Comparison of ENCODE assay signal across 8 cellular contexts in genomic region chr5:73447234-73448071, GRCh38. TPM values are rescaled to one million over a fixed set of nuclear protein-coding genes. Genes with fewer than 3 reads are reported as not detected.
DNase-seq lines count a peak whose midpoint lies in the region; ATAC-seq and TF ChIP-seq lines count a peak whose summit lies in the region.

No MANE protein-coding gene starts in this region.

- peak overlapping the region; percentile 76 for H3K27ac ChIP-seq in Panc1 (ENCODE audit: low read length)
- H3K27ac ChIP-seq in iPS-20b (ENCODE audit: low read length), result no peak overlapping the region

- no peak for TF ChIP-seq CTCF in Caco-2 (IDR thresholded peaks at IDR 0.05; ENCODE audit: insufficient read depth in 1 of 2, low read depth in 1 of 2, low read length in 1 of 2, severe bottlenecking in 1 of 2, unreplicated experiment in 1 of 2)
- TF ChIP-seq CTCF in Panc1 (IDR thresholded peaks at IDR 0.05), result peak; percentile 21

- peak; percentile 55 to 58 for DNase-seq in Caco-2
- peak; percentile 32 to 58 for DNase-seq in HAP-1 (ENCODE audit: low spot score in 2 of 2)
- no peak for DNase-seq in Panc1 (ENCODE audit: low read depth, low spot score)
- peak; percentile 61 for DNase-seq in amniotic epithelial cell (ENCODE audit: low read depth)
- DNase-seq in stimulated activated CD4-positive, alpha-beta T cell treated with anti-CD3 and anti-CD28 coated beads, TNF-alpha, amount 100 ng/mL, for 4 hours (ENCODE audit: low read depth in 3 of 3), result peak in 2 of 3 experiments; percentile 22 to 24
- DNase-seq in OCI-M2 (lab: John Stamatoyannopoulos, UW; ENCODE audit: unreplicated experiment), result no peak
- no peak for DNase-seq in cerebellar nuclear complex (lab: John Stamatoyannopoulos, UW)

- H3K4me1 ChIP-seq in Caco-2 (peaks cover 11% of the 10 kb centered on the region), HAP-1 (peaks cover 19% of the 10 kb centered on the region), Panc1 (ENCODE audit: control insufficient read depth, insufficient read depth, low read length) (peaks cover 42% of the 10 kb centered on the region), iPS-20b (ENCODE audit: insufficient read depth, low read length) (peaks cover 10% of the 10 kb centered on the region; the same call in 1 of the 2 replicates)

- in situ Hi-C loops in HAP-1 (cut with MboI; ENCODE audit: low sequenced_read_pairs) (loop anchor here (10.0 kb wide), 1 partner anchor 233 kb away; no protein-coding TSS in a partner anchor), Panc1 (cut with HindIII; ENCODE audit: low pct_unique_long_range_greater_than_20kb, low sequenced_read_pairs) (no loop called here)

- BruUV-seq in Caco-2 (replicated peaks; lab: Mats Ljungman, UMichigan), result no TSS peak
- BruUV-seq in Panc1 (replicated peaks; lab: Mats Ljungman, UMichigan), result no TSS peak

- peaks cover 21% of the 10 kb centered on the region for H3K27me3 Mint-ChIP-seq in Caco-2 (ENCODE audit: insufficient read depth, unreplicated experiment)

- CTCF ChIA-PET in Caco-2 (lab: Charles Lee) (interaction anchor here (0.6 to 2.2 kb wide), 3 partner anchors 54 to 231 kb away, joined by 4 to 15 read pairs (median 6); no protein-coding TSS in a partner anchor), Panc1 (lab: Charles Lee) (no interaction called here)

- intact Hi-C loops in Caco-2 (cut with micrococcal nuclease; ENCODE audit: unreplicated experiment), result loop anchor here (5.0 kb wide), 1 partner anchor 245 kb away; no protein-coding TSS in a partner anchor
- intact Hi-C loops in Panc1 (cut with micrococcal nuclease; ENCODE audit: unreplicated experiment), result no loop called here

- peak overlapping the region; percentile 81 for H3K4me3 Mint-ChIP-seq in Caco-2 (ENCODE audit: unreplicated experiment)

- no peaks in the 10 kb centered on the region for H3K4me1 Mint-ChIP-seq in Caco-2 (ENCODE audit: low read depth, unreplicated experiment)

- H3K36me3 ChIP-seq in Caco-2 (ENCODE audit: control insufficient read depth, insufficient read depth, low read length) (no peaks in the 10 kb centered on the region), HAP-1 (replicated peaks) (no peaks in the 10 kb centered on the region), Panc1 (ENCODE audit: control insufficient read depth, insufficient read depth, low read length) (peaks cover 8% of the 10 kb centered on the region; the same call in 1 of the 2 replicates), iPS-20b (ENCODE audit: insufficient read depth, low read depth, low read length) (no peaks in the 10 kb centered on the region)

- peak overlapping the region; percentile 68 for H3K4me3 ChIP-seq in Caco-2 (ENCODE audit: low read depth, low read length)
- peak overlapping the region; percentile 71 for H3K4me3 ChIP-seq in HAP-1
- peak overlapping the region; percentile 61 to 83 for H3K4me3 ChIP-seq in Panc1 (ENCODE audit: low read depth in 2 of 2, low read length in 2 of 2)
- H3K4me3 ChIP-seq in iPS-20b (ENCODE audit: low read length), result peak overlapping the region; percentile 44; the same call in 1 of the 2 replicates

- peaks cover 6% of the 10 kb centered on the region for H3K27me3 ChIP-seq in Caco-2 (replicated peaks; ENCODE audit: control insufficient read depth, insufficient read depth, low read length)
- H3K27me3 ChIP-seq in HAP-1 (ENCODE audit: low read depth), result no peaks in the 10 kb centered on the region
- H3K27me3 ChIP-seq in Panc1 (ENCODE audit: control insufficient read depth, insufficient read depth, low read length), result no peaks in the 10 kb centered on the region
- peaks cover 95% of the 10 kb centered on the region for H3K27me3 ChIP-seq in iPS-20b (ENCODE audit: insufficient read depth, low read length)

- H3K9me3 Mint-ChIP-seq in Caco-2 (ENCODE audit: unreplicated experiment), result no peaks in the 10 kb centered on the region

- no peak overlapping the region for H3K27ac Mint-ChIP-seq in Caco-2 (ENCODE audit: unreplicated experiment)

- H3K36me3 Mint-ChIP-seq in Caco-2 (ENCODE audit: insufficient read depth, unreplicated experiment), result no peaks in the 10 kb centered on the region

- no peak overlapping the region for H3K9ac ChIP-seq in iPS-20b (ENCODE audit: low read depth, low read length)

- POLR2A ChIA-PET in Caco-2 (lab: Charles Lee), result no interaction called here
- POLR2A ChIA-PET in Panc1 (lab: Charles Lee), result interaction anchor here (0.6 to 0.7 kb wide), 3 partner anchors 10 to 233 kb away, joined by 3 to 5 read pairs (median 4); no protein-coding TSS in a partner anchor

- ATAC-seq in Panc1, result peak; percentile 20

- H3K9me3 ChIP-seq in Caco-2, result no peaks in the 10 kb centered on the region
- H3K9me3 ChIP-seq in HAP-1, result peaks cover 2% of the 10 kb centered on the region; the same call in 1 of the 2 replicates
- H3K9me3 ChIP-seq in Panc1 (ENCODE audit: control insufficient read depth, insufficient read depth, low read depth, low read length), result no peaks in the 10 kb centered on the region
- no peaks in the 10 kb centered on the region; the same call in 1 of the 2 replicates for H3K9me3 ChIP-seq in iPS-20b (ENCODE audit: insufficient read depth, low read depth, low read length)

RNA-seq across cellular contexts. Expression of gene FOXD1, which starts 1.1 kb away (rescaled TPM):
- 2.8 and 3.1 TPM in 2 replicates for total RNA-seq in Caco-2 (2022)
- total RNA-seq in Panc1 (2021; ENCODE audit: unreplicated experiment), result 63.3 TPM
- polyA plus RNA-seq in Panc1 (2012; ENCODE audit: insufficient read length), result 53.3 TPM

RNA-seq across cellular contexts. Expression of gene BTF3, which starts 50.8 kb away (rescaled TPM):
- 653 and 704 TPM in 2 replicates for total RNA-seq in Caco-2 (2022)
- total RNA-seq in Panc1 (2021; ENCODE audit: unreplicated experiment), result 647 TPM
- polyA plus RNA-seq in Panc1 (2012; ENCODE audit: insufficient read length), result 644 TPM

Comparison
In these comparisons a context has a peak if more than half of its experiments do, and no peak if none do; other contexts are left out.
1. DNase-seq: peak in Caco-2 (2 of 2), HAP-1 (2 of 2), amniotic epithelial cell (single experiment) and stimulated activated CD4-positive, alpha-beta T cell treated with anti-CD3 and anti-CD28 coated beads, TNF-alpha, amount 100 ng/mL, for 4 hours (2 of 3); none in Panc1 (single experiment), OCI-M2 (single experiment) and cerebellar nuclear complex (0 of 2).
2. RNA of gene FOXD1, which starts 1.1 kb away (total RNA-seq): 63.3 TPM in Panc1 (single experiment); 2.8 to 3.1 TPM in Caco-2; every median in the first group is over 10 times any median in the second.
3. Peak in every context shown above with its lines, with median percentiles within 50 percentile points of each other: H3K4me3 ChIP-seq.